Comparison of ENCODE assay signal across 8 cellular contexts in the genomic region with DNA sequence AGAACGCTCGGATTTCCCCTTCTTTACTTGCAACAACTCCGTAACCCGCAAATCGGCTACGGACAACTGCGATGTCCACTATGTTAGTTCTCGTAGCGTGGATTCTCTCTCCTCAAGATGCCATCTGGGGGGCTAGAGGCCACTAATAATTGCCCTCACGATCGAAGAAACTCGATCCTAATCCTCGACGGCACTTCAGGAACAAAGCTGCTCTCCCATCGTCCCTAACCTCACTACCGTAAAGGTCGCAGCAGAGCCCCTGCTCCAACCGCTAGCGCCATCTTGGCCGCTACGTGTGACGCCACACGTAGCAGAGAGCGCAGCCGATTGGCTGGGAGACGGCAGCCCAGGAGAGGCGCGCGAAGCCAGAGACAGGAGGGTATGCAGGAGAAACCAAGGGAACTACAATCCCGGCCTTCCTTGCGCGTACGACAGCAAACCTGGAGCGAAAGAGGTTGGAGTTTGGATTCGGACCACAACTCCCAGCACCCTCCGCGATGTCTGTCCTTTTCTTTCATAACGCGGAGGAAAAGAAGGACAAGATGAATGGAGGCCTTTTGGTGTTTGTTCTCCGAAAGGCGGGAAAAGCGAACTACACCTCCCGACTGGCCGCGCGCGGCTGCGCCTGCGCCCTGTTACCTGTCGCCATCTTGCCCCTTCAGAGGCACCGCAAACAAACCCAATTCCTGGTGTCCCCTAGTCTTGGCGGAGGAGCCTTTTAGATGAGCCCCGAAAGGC. TPM values are rescaled to one million over a fixed set of nuclear protein-coding genes. Genes with fewer than 3 reads are reported as not detected.
DNase-seq lines count a peak whose midpoint lies in the region; ATAC-seq and TF ChIP-seq lines count a peak whose summit lies in the region.

A gene with protein sequence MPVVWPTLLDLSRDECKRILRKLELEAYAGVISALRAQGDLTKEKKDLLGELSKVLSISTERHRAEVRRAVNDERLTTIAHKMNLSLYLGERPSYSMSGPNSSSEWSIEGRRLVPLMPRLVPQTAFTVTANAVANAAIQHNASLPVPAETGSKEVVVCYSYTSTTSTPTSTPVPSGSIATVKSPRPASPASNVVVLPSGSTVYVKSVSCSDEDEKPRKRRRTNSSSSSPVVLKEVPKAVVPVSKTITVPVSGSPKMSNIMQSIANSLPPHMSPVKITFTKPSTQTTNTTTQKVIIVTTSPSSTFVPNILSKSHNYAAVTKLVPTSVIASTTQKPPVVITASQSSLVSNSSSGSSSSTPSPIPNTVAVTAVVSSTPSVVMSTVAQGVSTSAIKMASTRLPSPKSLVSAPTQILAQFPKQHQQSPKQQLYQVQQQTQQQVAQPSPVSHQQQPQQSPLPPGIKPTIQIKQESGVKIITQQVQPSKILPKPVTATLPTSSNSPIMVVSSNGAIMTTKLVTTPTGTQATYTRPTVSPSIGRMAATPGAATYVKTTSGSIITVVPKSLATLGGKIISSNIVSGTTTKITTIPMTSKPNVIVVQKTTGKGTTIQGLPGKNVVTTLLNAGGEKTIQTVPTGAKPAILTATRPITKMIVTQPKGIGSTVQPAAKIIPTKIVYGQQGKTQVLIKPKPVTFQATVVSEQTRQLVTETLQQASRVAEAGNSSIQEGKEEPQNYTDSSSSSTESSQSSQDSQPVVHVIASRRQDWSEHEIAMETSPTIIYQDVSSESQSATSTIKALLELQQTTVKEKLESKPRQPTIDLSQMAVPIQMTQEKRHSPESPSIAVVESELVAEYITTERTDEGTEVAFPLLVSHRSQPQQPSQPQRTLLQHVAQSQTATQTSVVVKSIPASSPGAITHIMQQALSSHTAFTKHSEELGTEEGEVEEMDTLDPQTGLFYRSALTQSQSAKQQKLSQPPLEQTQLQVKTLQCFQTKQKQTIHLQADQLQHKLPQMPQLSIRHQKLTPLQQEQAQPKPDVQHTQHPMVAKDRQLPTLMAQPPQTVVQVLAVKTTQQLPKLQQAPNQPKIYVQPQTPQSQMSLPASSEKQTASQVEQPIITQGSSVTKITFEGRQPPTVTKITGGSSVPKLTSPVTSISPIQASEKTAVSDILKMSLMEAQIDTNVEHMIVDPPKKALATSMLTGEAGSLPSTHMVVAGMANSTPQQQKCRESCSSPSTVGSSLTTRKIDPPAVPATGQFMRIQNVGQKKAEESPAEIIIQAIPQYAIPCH (N-terminal part only) (plus strand): TSS at position 635 of the 738 bp plus-strand sequence. CDS start 1,921 bp downstream, outside the sequence.

- WGBS in SK-N-SH (ENCODE audit: low lambda C conversion rate): under 1% methylated on average over 51 of the region's 53 CpGs
- WGBS in gastroesophageal sphincter (ENCODE audit: low coverage in 1 of 2), 2 donors: 0 to 1% methylated on average over 19 of the region's 53 CpGs

- peak within 1 kb of the TSS; percentile 88 to 91 for H3K27ac ChIP-seq in SK-N-SH (ENCODE audit: low read depth in 2 of 2, low read length in 1 of 2)
- H3K27ac ChIP-seq in gastroesophageal sphincter: peak within 1 kb of the TSS; percentile 91 to 100 (median 96)
- H3K27ac ChIP-seq in neutrophil: peak within 1 kb of the TSS; percentile 89
- peak within 1 kb of the TSS; percentile 92 for H3K27ac ChIP-seq in substantia nigra (ENCODE audit: low read depth, low read length, poor library complexity, severe bottlenecking)

- peak within 1 kb of the TSS; percentile 92 for H3K4me2 ChIP-seq in SK-N-SH

- ATAC-seq in HG02571 (IDR thresholded peaks at IDR 0.05; ENCODE audit: unreplicated experiment) (peak; percentile 92), gastroesophageal sphincter (peak; percentile 99)

- TF ChIP-seq RAD21 in SK-N-SH (IDR thresholded peaks at IDR 0.05; ENCODE audit: low read length): no peak

- H3K9me2 ChIP-seq in SK-N-SH: no peaks in the 10 kb centered on the region

- H3F3A ChIP-seq in SK-N-SH (replicated peaks; ENCODE audit: insufficient read depth): no peaks in the 10 kb centered on the region

- no peaks in the 10 kb centered on the region for H3K9me3 ChIP-seq in SK-N-SH
- no peaks in the 10 kb centered on the region for H3K9me3 ChIP-seq in gastroesophageal sphincter
- H3K9me3 ChIP-seq in neutrophil: no peaks in the 10 kb centered on the region

- H3K27me3 ChIP-seq in SK-N-SH (ENCODE audit: insufficient read depth) (no peaks in the 10 kb centered on the region), gastroesophageal sphincter (no peaks in the 10 kb centered on the region), neutrophil (no peaks in the 10 kb centered on the region)

- TF ChIP-seq CTCF in SK-N-SH (IDR thresholded peaks at IDR 0.05): no peak
- TF ChIP-seq CTCF in gastroesophageal sphincter (IDR thresholded peaks at IDR 0.05): peak in 2 of 4 experiments; percentile 5 to 16
- no peak for TF ChIP-seq CTCF in neutrophil (IDR thresholded peaks at IDR 0.05)

- H3K4me1 ChIP-seq in SK-N-SH (ENCODE audit: control insufficient read depth in 1 of 2, insufficient read depth in 2 of 2, low read depth in 1 of 2, low read length in 1 of 2) (peaks cover 5 to 8% of the 10 kb centered on the region in 2 experiments; a peak in 3 of 4 replicates), gastroesophageal sphincter (peaks cover 0 to 31% (median 14%) of the 10 kb centered on the region in 3 donors), neutrophil (ENCODE audit: control insufficient read depth in 1 of 2, insufficient read depth in 1 of 2, low read depth in 1 of 2, low read length in 1 of 2) (peaks cover 18 to 21% of the 10 kb centered on the region in 2 experiments)

- POLR2A ChIA-PET in SK-N-SH (lab: Yijun Ruan, JAX): no interaction called here

- TF ChIP-seq EP300 in SK-N-SH (IDR thresholded peaks at IDR 0.05; ENCODE audit: borderline replicate concordance in 1 of 2, low read depth in 1 of 2, low read length in 1 of 2) (no peak), gastroesophageal sphincter (IDR thresholded peaks at IDR 0.05) (no peak)

- TF ChIP-seq POLR2A in gastroesophageal sphincter (IDR thresholded peaks at IDR 0.05): peak; percentile 97 to 98

- CTCF ChIA-PET in SK-N-SH (lab: Yijun Ruan, JAX): interaction anchor here (1.0 to 2.8 kb wide), 4 partner anchors 14 to 146 kb away, joined by 3 to 14 read pairs (median 4); no protein-coding TSS in a partner anchor

- peaks cover 8% of the 10 kb centered on the region for H4K20me1 ChIP-seq in SK-N-SH (ENCODE audit: insufficient read depth)

- H3K79me2 ChIP-seq in SK-N-SH (ENCODE audit: insufficient read depth): peaks cover 62% of the 10 kb centered on the region

- peak within 1 kb of the TSS; percentile 92 for H3K9ac ChIP-seq in SK-N-SH

- peak within 1 kb of the TSS; percentile 90 to 99 for H3K4me3 ChIP-seq in SK-N-SH (ENCODE audit: low read depth in 2 of 2, low read length in 1 of 2)
- peak within 1 kb of the TSS; percentile 73 to 82 for H3K4me3 ChIP-seq in gastroesophageal sphincter
- peak within 1 kb of the TSS; percentile 72 to 96 for H3K4me3 ChIP-seq in neutrophil (ENCODE audit: low read depth in 1 of 2, low read length in 1 of 2)

- DNase-seq in GM04504 (ENCODE audit: low read depth): peak; percentile 99
- peak; percentile 94 for DNase-seq in NCI-H1048 (lab: John Stamatoyannopoulos, UW)
- peak; percentile 88 for DNase-seq in SK-N-SH
- DNase-seq in activated naive CD4-positive, alpha-beta T cell treated with anti-CD3 and anti-CD28 coated beads, Interleukin-2, amount 50 U/mL, for 16 hours: peak; percentile 90
- peak; percentile 80 to 99 (median 98) for DNase-seq in substantia nigra (lab: John Stamatoyannopoulos, UW)

- H3K36me3 ChIP-seq in SK-N-SH (replicated peaks in 1 of 2; ENCODE audit: control insufficient read depth in 1 of 2, insufficient read depth in 2 of 2, low read length in 1 of 2): peaks cover 26 to 27% of the 10 kb centered on the region in 2 experiments
- peaks cover 0 to 16% of the 10 kb centered on the region in 2 donors for H3K36me3 ChIP-seq in gastroesophageal sphincter
- peaks cover 20% of the 10 kb centered on the region for H3K36me3 ChIP-seq in neutrophil

- H2AFZ ChIP-seq in SK-N-SH (ENCODE audit: low read depth): peak within 1 kb of the TSS; percentile 97

TF ChIP-seq in SK-N-SH, 30 proteins besides CTCF, POLR2A, EP300 and RAD21 (continues in another document):
- TF ChIP-seq, protein P1, sequence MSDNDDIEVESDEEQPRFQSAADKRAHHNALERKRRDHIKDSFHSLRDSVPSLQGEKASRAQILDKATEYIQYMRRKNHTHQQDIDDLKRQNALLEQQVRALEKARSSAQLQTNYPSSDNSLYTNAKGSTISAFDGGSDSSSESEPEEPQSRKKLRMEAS (IDR thresholded peaks at IDR 0.05; ENCODE audit: low read depth): peak; percentile 68
- TF ChIP-seq JUND (IDR thresholded peaks at IDR 0.05) (no peak), CHD2 (IDR thresholded peaks at IDR 0.05; ENCODE audit: low read length, partially characterized antibody) (peak; percentile 89), ELF1 (IDR thresholded peaks at IDR 0.05) (0 out of 2 replicates have a peak, but pooled peaks have one; percentile 26), YY1 (IDR thresholded peaks at IDR 0.05; ENCODE audit: low read depth) (peak; percentile 93), RFX5 (IDR thresholded peaks at IDR 0.05; ENCODE audit: low read length) (peak; percentile 76)
- TF ChIP-seq, protein P2, sequence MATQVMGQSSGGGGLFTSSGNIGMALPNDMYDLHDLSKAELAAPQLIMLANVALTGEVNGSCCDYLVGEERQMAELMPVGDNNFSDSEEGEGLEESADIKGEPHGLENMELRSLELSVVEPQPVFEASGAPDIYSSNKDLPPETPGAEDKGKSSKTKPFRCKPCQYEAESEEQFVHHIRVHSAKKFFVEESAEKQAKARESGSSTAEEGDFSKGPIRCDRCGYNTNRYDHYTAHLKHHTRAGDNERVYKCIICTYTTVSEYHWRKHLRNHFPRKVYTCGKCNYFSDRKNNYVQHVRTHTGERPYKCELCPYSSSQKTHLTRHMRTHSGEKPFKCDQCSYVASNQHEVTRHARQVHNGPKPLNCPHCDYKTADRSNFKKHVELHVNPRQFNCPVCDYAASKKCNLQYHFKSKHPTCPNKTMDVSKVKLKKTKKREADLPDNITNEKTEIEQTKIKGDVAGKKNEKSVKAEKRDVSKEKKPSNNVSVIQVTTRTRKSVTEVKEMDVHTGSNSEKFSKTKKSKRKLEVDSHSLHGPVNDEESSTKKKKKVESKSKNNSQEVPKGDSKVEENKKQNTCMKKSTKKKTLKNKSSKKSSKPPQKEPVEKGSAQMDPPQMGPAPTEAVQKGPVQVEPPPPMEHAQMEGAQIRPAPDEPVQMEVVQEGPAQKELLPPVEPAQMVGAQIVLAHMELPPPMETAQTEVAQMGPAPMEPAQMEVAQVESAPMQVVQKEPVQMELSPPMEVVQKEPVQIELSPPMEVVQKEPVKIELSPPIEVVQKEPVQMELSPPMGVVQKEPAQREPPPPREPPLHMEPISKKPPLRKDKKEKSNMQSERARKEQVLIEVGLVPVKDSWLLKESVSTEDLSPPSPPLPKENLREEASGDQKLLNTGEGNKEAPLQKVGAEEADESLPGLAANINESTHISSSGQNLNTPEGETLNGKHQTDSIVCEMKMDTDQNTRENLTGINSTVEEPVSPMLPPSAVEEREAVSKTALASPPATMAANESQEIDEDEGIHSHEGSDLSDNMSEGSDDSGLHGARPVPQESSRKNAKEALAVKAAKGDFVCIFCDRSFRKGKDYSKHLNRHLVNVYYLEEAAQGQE (IDR thresholded peaks at IDR 0.05; ENCODE audit: low read depth, low read length): peak; percentile 69; the same call in 1 of the 2 replicates

RNA-seq across cellular contexts. Expression of the gene that starts here (rescaled TPM):
- polyA plus RNA-seq in SK-N-SH (2012; rRNA removed): 11.1 and 12.6 TPM in 2 replicates
- 8.7 and 9.9 TPM in 2 replicates for polyA plus RNA-seq in SK-N-SH (2012; cell fraction: cytosol; rRNA removed)
- 25.8 and 27.0 TPM in 2 replicates for polyA plus RNA-seq in SK-N-SH (2012; cell fraction: nucleus; rRNA removed)
- 10 to 100 TPM; 29.0 to 39.8 (median 37.5) TPM for total RNA-seq in gastroesophageal sphincter

Comparison
In these comparisons a context has a peak if more than half of its experiments do, and no peak if none do; other contexts are left out.
1. Peak in every context shown above with its lines: DNase-seq, ATAC-seq, H3K4me3 ChIP-seq and H3K27ac ChIP-seq.